In genomic region chr18:39840406-39840805, GRCh38 we compare ENCODE assay signal across 12 cellular contexts.
DNase-seq lines count a peak whose midpoint lies in the region; ATAC-seq and TF ChIP-seq lines count a peak whose summit lies in the region.
"Had no signal": no experiment of that assay in that cellular context is flagged by ENCODE, and none has a peak within 500 bp of the region (broad histone marks: within the 10 kb centered on the region; RNA-seq: fewer than 3 reads in every experiment).

No MANE protein-coding gene starts in this region.

- H3K4me1 Mint-ChIP-seq in chondrocyte (ENCODE audit: low read depth) = peaks cover 35% of the 10 kb centered on the region

- DNase-seq in NCI-H748 (lab: John Stamatoyannopoulos, UW; ENCODE audit: unreplicated experiment) = peak; percentile 33
- DNase-seq in NCI-H748 treated with DMSO at 0.1 percent for 48 hours (lab: John Stamatoyannopoulos, UW) = no peak
- DNase-seq in chondrocyte (ENCODE audit: low spot score) = no peak
- peak; percentile 50 for DNase-seq in left kidney (ENCODE audit: low read depth, low spot score)
- DNase-seq in superior temporal gyrus (ENCODE audit: extremely low spot score) = peak; percentile 24
- DNase-seq in glomerular visceral epithelial cell (ENCODE audit: extremely low spot score) = no peak
- DNase-seq: CD4-positive, alpha-beta T cell; NCI-H2029; stimulated activated CD4-positive, alpha-beta T cell treated with anti-CD3 and anti-CD28 coated beads, Interleukin-1b, Interleukin-23, amount 100 ng/mL, for 48 hours had no signal

- peaks cover 4% of the 10 kb centered on the region for H3K9me3 Mint-ChIP-seq in chondrocyte (ENCODE audit: low read depth)

- no peak for ATAC-seq in GM18867 (IDR thresholded peaks at IDR 0.05; ENCODE audit: unreplicated experiment)
- ATAC-seq in GM18861 (IDR thresholded peaks at IDR 0.05; ENCODE audit: unreplicated experiment) = no peak
- ATAC-seq: left lobe of liver had no signal

- H3K27me3 Mint-ChIP-seq in chondrocyte (ENCODE audit: low read depth) = peaks cover 4% of the 10 kb centered on the region

- no peak overlapping the region for H3K4me3 Mint-ChIP-seq in chondrocyte (ENCODE audit: unreplicated experiment)
- H3K4me3 Mint-ChIP-seq: CD4-positive, alpha-beta T cell had no signal

- no peaks in the 10 kb centered on the region for H3K36me3 Mint-ChIP-seq in chondrocyte (ENCODE audit: low read depth)

- peak overlapping the region; percentile 28 for H3K27ac Mint-ChIP-seq in chondrocyte (ENCODE audit: unreplicated experiment)
- H3K27ac Mint-ChIP-seq: CD4-positive, alpha-beta T cell had no signal

- TF ChIP-seq CTCF in chondrocyte (IDR thresholded peaks at IDR 0.05) = no peak

Comparison
In these comparisons a context has a peak if more than half of its experiments do, and no peak if none do; other contexts are left out.
1. DNase-seq: peak in NCI-H748 (single experiment), left kidney (single experiment) and superior temporal gyrus (single experiment); none in NCI-H748 treated with DMSO at 0.1 percent for 48 hours (single experiment), chondrocyte (single experiment) and glomerular visceral epithelial cell (single experiment).